In genomic region chr4:74805601-74806000, GRCh38 we compare ENCODE assay signal across 15 cellular contexts. TPM values are rescaled to one million over a fixed set of nuclear protein-coding genes. Genes with fewer than 3 reads are reported as not detected.
DNase-seq lines count a peak whose midpoint lies in the region; ATAC-seq and TF ChIP-seq lines count a peak whose summit lies in the region.
"Had no signal": no experiment of that assay in that cellular context is flagged by ENCODE, and none has a peak within 500 bp of the region (broad histone marks: within the 10 kb centered on the region; RNA-seq: fewer than 3 reads in every experiment).

No MANE protein-coding gene starts in this region.

- H2AFZ ChIP-seq in SK-N-SH (ENCODE audit: low read depth): no peak overlapping the region
- H2AFZ ChIP-seq: PC-9 had no signal

- no peaks in the 10 kb centered on the region for H4K20me1 ChIP-seq in SK-N-SH (ENCODE audit: insufficient read depth)

- no peak for TF ChIP-seq EP300 in SK-N-SH (IDR thresholded peaks at IDR 0.05; ENCODE audit: borderline replicate concordance in 1 of 2, low read depth in 1 of 2, low read length in 1 of 2)

- no peak overlapping the region for H3K9ac ChIP-seq in SK-N-SH

- H3K9me2 ChIP-seq in SK-N-SH: no peaks in the 10 kb centered on the region

- H3K4me1 ChIP-seq in SK-N-SH (ENCODE audit: control insufficient read depth in 1 of 2, insufficient read depth in 2 of 2, low read depth in 1 of 2, low read length in 1 of 2): no peaks in the 10 kb centered on the region
- H3K4me1 ChIP-seq in RWPE2 (ENCODE audit: insufficient read depth, poor library complexity, severe bottlenecking): no peaks in the 10 kb centered on the region
- H3K4me1 ChIP-seq in left ventricle myocardium inferior: no peaks in the 10 kb centered on the region

- POLR2A ChIA-PET in SK-N-SH (lab: Yijun Ruan, JAX): no interaction called here

- H3F3A ChIP-seq in SK-N-SH (replicated peaks; ENCODE audit: insufficient read depth): no peaks in the 10 kb centered on the region

- DNase-seq in SK-N-SH: no peak
- DNase-seq in RWPE2 (ENCODE audit: low spot score): no peak
- peak; percentile 68 for DNase-seq in fibroblast of pulmonary artery (ENCODE audit: low read depth)
- no peak for DNase-seq in NK-92 treated with Interleukin-12 subunit alpha and Interleukin-12 subunit beta, amount 100 ng/mL, for 24 hours (lab: John Stamatoyannopoulos, UW)
- DNase-seq in left ventricle myocardium inferior: no peak
- DNase-seq: activated T-cell treated with anti-CD3 and anti-CD28 coated beads, Interleukin-2, amount 50 U/mL, for 1 hour; aorta; NCI-H187 treated with DMSO at 0.1 percent for 48 hours; occipital lobe; stimulated activated CD4-positive, alpha-beta T cell treated with anti-CD3 and anti-CD28 coated beads, Interleukin-2, amount 100 ng/mL, for 48 hours had no signal

- no peaks in the 10 kb centered on the region for H3K27me3 ChIP-seq in SK-N-SH (ENCODE audit: insufficient read depth)
- H3K27me3 ChIP-seq in RWPE2 (ENCODE audit: insufficient read depth, poor library complexity, severe bottlenecking): no peaks in the 10 kb centered on the region
- H3K27me3 ChIP-seq in left ventricle myocardium inferior (ENCODE audit: low read depth): no peaks in the 10 kb centered on the region

- no peak overlapping the region for H3K4me2 ChIP-seq in SK-N-SH
- H3K4me2 ChIP-seq: PC-9 had no signal

- CTCF ChIA-PET in SK-N-SH (lab: Yijun Ruan, JAX): no interaction called here

- no peak for TF ChIP-seq RAD21 in SK-N-SH (IDR thresholded peaks at IDR 0.05; ENCODE audit: low read length)

- no peak; the same call in 1 of the 2 replicates for TF ChIP-seq CTCF in SK-N-SH (IDR thresholded peaks at IDR 0.05)
- TF ChIP-seq CTCF in RWPE2 (IDR thresholded peaks at IDR 0.05; ENCODE audit: poor library complexity, severe bottlenecking): peak; percentile 25
- TF ChIP-seq CTCF in fibroblast of pulmonary artery (IDR thresholded peaks at IDR 0.05; ENCODE audit: low read length, missing control alignments): no peak
- no peak for TF ChIP-seq CTCF in left ventricle myocardium inferior (IDR thresholded peaks at IDR 0.05; ENCODE audit: borderline replicate concordance)

- H3K79me2 ChIP-seq in SK-N-SH (ENCODE audit: insufficient read depth): no peaks in the 10 kb centered on the region

- no peaks in the 10 kb centered on the region for H3K9me3 ChIP-seq in SK-N-SH
- H3K9me3 ChIP-seq in RWPE2 (ENCODE audit: severe bottlenecking): no peaks in the 10 kb centered on the region
- H3K9me3 ChIP-seq in left ventricle myocardium inferior (replicated peaks): no peaks in the 10 kb centered on the region

- H3K36me3 ChIP-seq in SK-N-SH (replicated peaks in 1 of 2; ENCODE audit: control insufficient read depth in 1 of 2, insufficient read depth in 2 of 2, low read length in 1 of 2): no peaks in the 10 kb centered on the region
- no peaks in the 10 kb centered on the region for H3K36me3 ChIP-seq in RWPE2 (ENCODE audit: low read depth)
- H3K36me3 ChIP-seq in left ventricle myocardium inferior: no peaks in the 10 kb centered on the region

- intact Hi-C loops in left ventricle myocardium inferior (cut with micrococcal nuclease): no loop called here

- H3K4me3 ChIP-seq in SK-N-SH (ENCODE audit: low read depth in 2 of 2, low read length in 1 of 2) (no peak overlapping the region), RWPE2 (ENCODE audit: severe bottlenecking) (no peak overlapping the region), fibroblast of pulmonary artery (replicated peaks; ENCODE audit: low read depth, low read length) (no peak overlapping the region), left ventricle myocardium inferior (no peak overlapping the region)
- H3K4me3 ChIP-seq: PC-9 had no signal

- WGBS in SK-N-SH (ENCODE audit: low lambda C conversion rate): 0% methylated on average over 2 of the region's 2 CpGs

- peak; percentile 35; the same call in 2 of the 3 replicates for ATAC-seq in SK-N-SH treated with all-trans-retinoic acid at 6 μM for 48 hours
- ATAC-seq in RWPE2 (ENCODE audit: low read depth): peak; percentile 83
- ATAC-seq in HG02642 (IDR thresholded peaks at IDR 0.05; ENCODE audit: poor library complexity, unreplicated experiment): no peak
- ATAC-seq in GM19328 (IDR thresholded peaks at IDR 0.05; ENCODE audit: unreplicated experiment): no peak

- no peak overlapping the region for H3K27ac ChIP-seq in SK-N-SH (ENCODE audit: low read depth in 2 of 2, low read length in 1 of 2)
- H3K27ac ChIP-seq in RWPE2 (ENCODE audit: poor library complexity, severe bottlenecking): no peak overlapping the region
- H3K27ac ChIP-seq in left ventricle myocardium inferior (replicated peaks): no peak overlapping the region
- H3K27ac ChIP-seq: PC-9 had no signal

TF ChIP-seq in SK-N-SH treated with all-trans-retinoic acid at 6 μM for 48 hours, 23 proteins besides CTCF, POLR2A, EP300 and RAD21:
- TF ChIP-seq BACH2 (CRISPR knock-in tag; IDR thresholded peaks at IDR 0.05; ENCODE audit: borderline replicate concordance): no peak
- TF ChIP-seq ZFP3 (CRISPR knock-in tag; IDR thresholded peaks at IDR 0.05): no peak

TF ChIP-seq in SK-N-SH, 30 proteins besides CTCF, POLR2A, EP300 and RAD21:
- TF ChIP-seq ELF1 (IDR thresholded peaks at IDR 0.05) (no peak), USF1 (IDR thresholded peaks at IDR 0.05; ENCODE audit: borderline replicate concordance, low read depth) (no peak), EZH2phosphoT487 (IDR thresholded peaks at IDR 0.05; ENCODE audit: borderline replicate concordance, low read depth) (no peak), GABPA (IDR thresholded peaks at IDR 0.05; ENCODE audit: low read depth) (no peak), NRF1 (IDR thresholded peaks at IDR 0.05; ENCODE audit: low read depth, low read length) (no peak), JUND (IDR thresholded peaks at IDR 0.05) (no peak), ZBTB33 (IDR thresholded peaks at IDR 0.05; ENCODE audit: borderline replicate concordance, low read depth) (no peak), RFX5 (IDR thresholded peaks at IDR 0.05; ENCODE audit: low read length) (no peak), GATA2 (CRISPR knock-in tag; IDR thresholded peaks at IDR 0.05) (no peak), MXI1 (IDR thresholded peaks at IDR 0.05; ENCODE audit: low read depth, low read length) (no peak), MAX (IDR thresholded peaks at IDR 0.05; ENCODE audit: low read depth) (no peak), TAF1 (IDR thresholded peaks at IDR 0.05; ENCODE audit: borderline replicate concordance, low read depth, low read length) (no peak), IRF3 (IDR thresholded peaks at IDR 0.05; ENCODE audit: low read depth, low read length) (no peak)

RNA-seq across cellular contexts. Expression of gene BTC, which starts 11.3 kb away (rescaled TPM):
- not detected in 2 replicates for polyA plus RNA-seq in SK-N-SH (2012; rRNA removed)
- polyA plus RNA-seq in SK-N-SH (2012; cell fraction: cytosol; rRNA removed): not detected in 2 replicates
- not detected in 2 replicates for polyA plus RNA-seq in SK-N-SH (2012; cell fraction: nucleus; rRNA removed)
- total RNA-seq in left ventricle myocardium inferior: 0.25 TPM
- total RNA-seq: G401 had no signal

Comparison
In these comparisons a context has a peak if more than half of its experiments do, and no peak if none do; other contexts are left out.
1. ATAC-seq: peak in SK-N-SH treated with all-trans-retinoic acid at 6 μM for 48 hours (single experiment) and RWPE2 (single experiment); none in HG02642 (single experiment) and GM19328 (single experiment).